Comparison of ENCODE assay signal across 12 cellular contexts in the genomic region with DNA sequence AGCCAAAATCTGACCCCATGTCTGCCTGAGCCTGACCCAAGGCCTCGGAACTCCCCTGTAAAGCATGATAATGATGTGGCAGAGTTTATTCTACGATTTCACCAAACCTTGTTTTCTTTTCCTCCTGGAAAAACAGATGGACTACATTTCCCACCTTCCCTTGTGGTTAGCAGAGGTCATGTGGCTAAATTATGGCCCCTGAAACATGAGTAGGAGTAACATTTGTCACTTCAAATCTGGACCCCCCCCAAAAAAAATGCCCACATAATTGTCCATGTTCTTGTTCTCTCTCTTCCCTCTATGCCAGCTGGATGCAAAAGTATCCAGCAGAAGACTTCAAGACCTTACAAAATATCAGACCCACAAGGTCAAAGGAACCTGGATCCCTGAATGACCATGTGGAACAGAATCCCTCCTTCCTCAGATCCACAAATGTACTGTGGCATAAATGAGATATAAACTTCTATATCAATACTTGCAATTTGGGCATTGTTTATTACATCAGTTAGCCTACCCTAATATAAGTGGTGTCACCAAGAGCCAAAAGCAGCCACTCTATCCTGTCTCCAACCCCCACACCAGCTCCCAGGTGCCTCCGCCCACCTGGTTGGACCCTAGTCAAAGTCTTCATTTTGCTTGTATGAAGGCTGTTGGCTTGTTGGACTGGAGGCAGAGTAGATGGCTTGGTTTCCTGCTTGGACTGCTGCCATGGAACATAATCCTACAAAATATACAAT. TPM values are rescaled to one million over a fixed set of nuclear protein-coding genes. Genes with fewer than 3 reads are reported as not detected.
DNase-seq lines count a peak whose midpoint lies in the region; ATAC-seq, FAIRE-seq and TF ChIP-seq lines count a peak whose summit lies in the region.
"Had no signal": no experiment of that assay in that cellular context is flagged by ENCODE, and none has a peak within 500 bp of the region (broad histone marks: within the 10 kb centered on the region; RNA-seq: fewer than 3 reads in every experiment).

No MANE protein-coding gene starts in this region.

- H3K9ac ChIP-seq in GM23248 (no peak overlapping the region), endothelial cell of umbilical vein (replicated peaks; ENCODE audit: extremely low read depth, insufficient read depth, low read length) (peak overlapping the region; percentile 78)

- no peaks in the 10 kb centered on the region for H3K9me2 ChIP-seq in GM23248 (ENCODE audit: insufficient read depth)

- H3K4me1 ChIP-seq in GM23248 (ENCODE audit: insufficient read depth) = peaks cover 10% of the 10 kb centered on the region
- H3K4me1 ChIP-seq in endothelial cell of umbilical vein (ENCODE audit: control insufficient read depth, extremely low read depth, insufficient read depth, low read length) = peaks cover 27% of the 10 kb centered on the region
- peaks cover 0 to 24% (median 14%) of the 10 kb centered on the region in 12 donors for H3K4me1 ChIP-seq in heart left ventricle

- dilution Hi-C loops in endothelial cell of umbilical vein (cut with MboI; ENCODE audit: extremely low pct_ligation_motif_present, low sequenced_read_pairs) = no loop called here

- no TSS peak for BruUV-seq in endothelial cell of umbilical vein (replicated peaks; lab: Mats Ljungman, UMichigan)

- ATAC-seq in GM21576 (IDR thresholded peaks at IDR 0.05; ENCODE audit: unreplicated experiment) (no peak), heart left ventricle (no peak)

- no peak for DNase-seq in GM23248
- DNase-seq in NCI-H2029 treated with DMSO at 0.1 percent for 48 hours (lab: John Stamatoyannopoulos, UW) = peak; percentile 68
- peak; percentile 23 for DNase-seq in endothelial cell of umbilical vein (ENCODE audit: low read depth, low spot score)
- no peak for DNase-seq in skeletal muscle cell (ENCODE audit: low read depth)
- DNase-seq in central memory CD4-positive, alpha-beta T cell = no peak
- DNase-seq in heart left ventricle = no peak
- DNase-seq: activated CD8-positive, alpha-beta memory T cell treated with anti-CD3 and anti-CD28 coated beads for 24 hours; SHP77 treated with DMSO at 0.1 percent for 48 hours; stimulated activated CD4-positive, alpha-beta T cell treated with anti-CD3 and anti-CD28 coated beads, Interleukin-2, amount 100 ng/mL, for 48 hours had no signal

- H3K4me2 ChIP-seq in GM23248 (ENCODE audit: unreplicated experiment) = no peak overlapping the region
- peak overlapping the region; percentile 86 for H3K4me2 ChIP-seq in endothelial cell of umbilical vein (ENCODE audit: insufficient read depth, low read length)

- H3K4me3 ChIP-seq in GM23248 = peak overlapping the region; percentile 87
- H3K4me3 ChIP-seq in endothelial cell of umbilical vein (replicated peaks in 1 of 3; ENCODE audit: insufficient read depth in 1 of 3, low read depth in 1 of 3, low read length in 3 of 3) = peak overlapping the region in 2 of 3 experiments; percentile 87 to 98
- peak overlapping the region; percentile 87 for H3K4me3 ChIP-seq in skeletal muscle cell (ENCODE audit: low read depth, low read length)
- H3K4me3 ChIP-seq in heart left ventricle = peak overlapping the region in 3 of 12 donors; percentile 73 to 78 (median 78)

- CTCF ChIA-PET in endothelial cell of umbilical vein (lab: Charles Lee) = interaction anchor here (1.9 kb wide), 1 partner anchor 23 kb away, joined by 5 read pairs; no protein-coding TSS in a partner anchor

- no peak for FAIRE-seq in endothelial cell of umbilical vein (lab: Jason Lieb, UNC)

- H3K79me2 ChIP-seq in GM23248 (ENCODE audit: insufficient read depth) (no peaks in the 10 kb centered on the region), endothelial cell of umbilical vein (ENCODE audit: control insufficient read depth, insufficient read depth, low read length) (peaks cover 11% of the 10 kb centered on the region)

- H4K20me1 ChIP-seq in GM23248 (ENCODE audit: insufficient read depth) = no peaks in the 10 kb centered on the region
- H4K20me1 ChIP-seq in endothelial cell of umbilical vein (replicated peaks; ENCODE audit: control insufficient read depth, extremely low read depth, insufficient read depth, low read length) = no peaks in the 10 kb centered on the region

- POLR2A ChIA-PET in endothelial cell of umbilical vein (lab: Charles Lee) = interaction anchor here (0.8 kb wide), 1 partner anchor 35 kb away, joined by 3 read pairs; no protein-coding TSS in a partner anchor

- in situ Hi-C loops in GM23248 (cut with MboI) = no loop called here

- H3K9me3 ChIP-seq in GM23248 (ENCODE audit: low read depth) (no peaks in the 10 kb centered on the region), endothelial cell of umbilical vein (replicated peaks; ENCODE audit: control insufficient read depth, insufficient read depth, low read length) (no peaks in the 10 kb centered on the region), heart left ventricle (no peaks in the 10 kb centered on the region)
- H3K9me3 ChIP-seq: gastroesophageal sphincter had no signal

- TF ChIP-seq POLR2A in endothelial cell of umbilical vein (IDR thresholded peaks at IDR 0.05; ENCODE audit: low read depth, low read length) (no peak), heart left ventricle (IDR thresholded peaks at IDR 0.05) (no peak)

- H3F3A ChIP-seq in GM23248 (ENCODE audit: insufficient read depth) = peaks cover 8% of the 10 kb centered on the region; the same call in 1 of the 2 replicates

- no peaks in the 10 kb centered on the region for H3K36me3 ChIP-seq in GM23248 (ENCODE audit: low read depth)
- no peaks in the 10 kb centered on the region for H3K36me3 ChIP-seq in endothelial cell of umbilical vein (ENCODE audit: control insufficient read depth in 2 of 2, extremely low read depth in 1 of 2, insufficient read depth in 2 of 2, low read length in 2 of 2)
- no peaks in the 10 kb centered on the region for H3K36me3 ChIP-seq in heart left ventricle
- H3K36me3 ChIP-seq: gastroesophageal sphincter had no signal

- H3K9me1 ChIP-seq in endothelial cell of umbilical vein (replicated peaks; ENCODE audit: control insufficient read depth, extremely low read depth, insufficient read depth, low read length) = no peaks in the 10 kb centered on the region

- H3K27ac ChIP-seq in GM23248 = no peak overlapping the region
- H3K27ac ChIP-seq in endothelial cell of umbilical vein (ENCODE audit: insufficient read depth, low read depth, low read length) = no peak overlapping the region
- no peak overlapping the region for H3K27ac ChIP-seq in heart left ventricle

- H3K27me3 ChIP-seq in GM23248 (replicated peaks; ENCODE audit: insufficient read depth) (no peaks in the 10 kb centered on the region), endothelial cell of umbilical vein (ENCODE audit: control insufficient read depth in 2 of 2, insufficient read depth in 2 of 2, low read length in 2 of 2) (no peaks in the 10 kb centered on the region), heart left ventricle (no peaks in the 10 kb centered on the region)
- H3K27me3 ChIP-seq: gastroesophageal sphincter had no signal

- no peak for TF ChIP-seq CTCF in endothelial cell of umbilical vein (IDR thresholded peaks at IDR 0.05; ENCODE audit: extremely low read depth in 1 of 2, insufficient read depth in 1 of 2, low read depth in 1 of 2, low read length in 2 of 2)
- no peak for TF ChIP-seq CTCF in heart left ventricle (IDR thresholded peaks at IDR 0.05)

- 76 to 78% methylated on average over 3 of the region's 3 CpGs for WGBS in GM23248 (ENCODE audit: low coverage in 1 of 2, low lambda C conversion rate in 2 of 2, missing lambda C conversion rate in 2 of 2), 2 experiments
- WGBS in heart left ventricle, 4 donors = 78 to 98% (median 81%) methylated on average over 3 of the region's 3 CpGs

- intact Hi-C loops in endothelial cell of umbilical vein (cut with micrococcal nuclease) = no loop called here
- intact Hi-C loops in heart left ventricle (cut with DNase I) = no loop called here

- H2AFZ ChIP-seq in GM23248 (peak overlapping the region; percentile 96; the same call in 1 of the 2 replicates), endothelial cell of umbilical vein (ENCODE audit: low read depth, low read length) (no peak overlapping the region)

RNA-seq across cellular contexts. Expression of a gene that starts 1.4 kb away (rescaled TPM):
- 0.32 TPM in 1 of 2 replicates, not detected in the other for total RNA-seq in GM23248 (2014; rRNA removed; shearing (Covaris generic))
- polyA plus RNA-seq in GM23248 (2016; fragmentation: Nextera tagmentation; extraction: Ambion mirVana) (4.0 and 4.5 TPM in 2 replicates), endothelial cell of umbilical vein (17.2 and 17.7 TPM in 2 replicates), heart left ventricle (1 to 10 TPM; 2.8 to 3.6 TPM)
- total RNA-seq in endothelial cell of umbilical vein (17.0 and 20.0 TPM in 2 replicates), heart left ventricle (1 to 10 TPM in 8 of 9 donors, under 1 TPM in 1; 0.64 to 6.6 (median 4.5) TPM)
- polyA plus RNA-seq in endothelial cell of umbilical vein (2011; cell fraction: cytosol; rRNA removed) = 14.0 and 14.3 TPM in 2 replicates
- polyA plus RNA-seq in endothelial cell of umbilical vein (2011; cell fraction: nucleus; rRNA removed) = 51.4 and 61.9 TPM in 2 replicates
- polyA plus RNA-seq in endothelial cell of umbilical vein (2012) = 22.2 and 23.0 TPM in 2 replicates
- 9.0 and 15.1 TPM in 2 replicates for polyA minus RNA-seq in endothelial cell of umbilical vein
- polyA minus RNA-seq in endothelial cell of umbilical vein (2011; cell fraction: cytosol; rRNA and poly(A)+ RNA removed) = not detected
- polyA minus RNA-seq in endothelial cell of umbilical vein (2011; cell fraction: nucleus; rRNA and poly(A)+ RNA removed) = 14.0 and 17.0 TPM in 2 replicates

RNA-seq across cellular contexts. Expression of a gene that starts 8.2 kb away (rescaled TPM):
- 13.8 and 14.8 TPM in 2 replicates for total RNA-seq in GM23248 (2014; rRNA removed; shearing (Covaris generic))
- polyA plus RNA-seq in GM23248 (2016; fragmentation: Nextera tagmentation; extraction: Ambion mirVana) (4.1 and 5.3 TPM in 2 replicates), endothelial cell of umbilical vein (13.6 and 14.8 TPM in 2 replicates), heart left ventricle (1 to 10 TPM; 9.2 to 9.3 TPM)
- total RNA-seq in endothelial cell of umbilical vein (22.0 and 24.1 TPM in 2 replicates), heart left ventricle (10 to 100 TPM in 5 of 9 donors, 1 to 10 TPM in 4; 6.9 to 15.3 (median 11.4) TPM)
- polyA plus RNA-seq in endothelial cell of umbilical vein (2011; cell fraction: cytosol; rRNA removed) = 14.9 and 17.1 TPM in 2 replicates
- polyA plus RNA-seq in endothelial cell of umbilical vein (2011; cell fraction: nucleus; rRNA removed) = 10.2 and 11.0 TPM in 2 replicates
- 14.6 and 16.2 TPM in 2 replicates for polyA plus RNA-seq in endothelial cell of umbilical vein (2012)
- polyA minus RNA-seq in endothelial cell of umbilical vein = 16.2 and 21.5 TPM in 2 replicates
- 7.0 TPM for polyA minus RNA-seq in endothelial cell of umbilical vein (2011; cell fraction: cytosol; rRNA and poly(A)+ RNA removed)
- 6.9 and 8.0 TPM in 2 replicates for polyA minus RNA-seq in endothelial cell of umbilical vein (2011; cell fraction: nucleus; rRNA and poly(A)+ RNA removed)

RNA-seq across cellular contexts. Expression of a gene that starts 31.6 kb away (rescaled TPM):
- total RNA-seq in GM23248 (2014; rRNA removed; shearing (Covaris generic)) = not detected in 2 replicates
- polyA plus RNA-seq in GM23248 (2016; fragmentation: Nextera tagmentation; extraction: Ambion mirVana) (not detected in 2 replicates), endothelial cell of umbilical vein (not detected in 2 replicates), heart left ventricle (not detected)
- total RNA-seq in endothelial cell of umbilical vein (not detected in 2 replicates), heart left ventricle (under 1 TPM in 2 of 9 donors, not detected in 7; 0.35 to 0.59 TPM)
- not detected in 2 replicates for polyA plus RNA-seq in endothelial cell of umbilical vein (2011; cell fraction: cytosol; rRNA removed)
- not detected in 2 replicates for polyA plus RNA-seq in endothelial cell of umbilical vein (2011; cell fraction: nucleus; rRNA removed)
- polyA plus RNA-seq in endothelial cell of umbilical vein (2012) = not detected in 2 replicates
- not detected in 2 replicates for polyA minus RNA-seq in endothelial cell of umbilical vein
- polyA minus RNA-seq in endothelial cell of umbilical vein (2011; cell fraction: cytosol; rRNA and poly(A)+ RNA removed) = not detected
- polyA minus RNA-seq in endothelial cell of umbilical vein (2011; cell fraction: nucleus; rRNA and poly(A)+ RNA removed) = not detected in 2 replicates
- total RNA-seq: gastroesophageal sphincter, temporal lobe had no signal

RNA-seq across cellular contexts. Expression of a gene that starts 36.2 kb away (rescaled TPM):
- 7.5 and 7.7 TPM in 2 replicates for total RNA-seq in GM23248 (2014; rRNA removed; shearing (Covaris generic))
- 2.0 and 2.1 TPM in 2 replicates for polyA plus RNA-seq in GM23248 (2016; fragmentation: Nextera tagmentation; extraction: Ambion mirVana)
- 32.2 and 37.7 TPM in 2 replicates for total RNA-seq in endothelial cell of umbilical vein
- 5.7 and 6.2 TPM in 2 replicates for polyA plus RNA-seq in endothelial cell of umbilical vein
- 5.4 and 6.7 TPM in 2 replicates for polyA plus RNA-seq in endothelial cell of umbilical vein (2011; cell fraction: cytosol; rRNA removed)
- 8.9 and 9.2 TPM in 2 replicates for polyA plus RNA-seq in endothelial cell of umbilical vein (2011; cell fraction: nucleus; rRNA removed)
- 16.2 and 21.0 TPM in 2 replicates for polyA plus RNA-seq in endothelial cell of umbilical vein (2012)
- 2.9 and 5.5 TPM in 2 replicates for polyA minus RNA-seq in endothelial cell of umbilical vein
- 3.1 TPM for polyA minus RNA-seq in endothelial cell of umbilical vein (2011; cell fraction: cytosol; rRNA and poly(A)+ RNA removed)
- 2.2 and 3.9 TPM in 2 replicates for polyA minus RNA-seq in endothelial cell of umbilical vein (2011; cell fraction: nucleus; rRNA and poly(A)+ RNA removed)
- total RNA-seq in heart left ventricle = 10 to 100 TPM in 7 of 9 donors, 1 to 10 TPM in 2; 6.9 to 19.9 (median 11.5) TPM
- 1 to 10 TPM; 5.4 to 7.2 TPM for polyA plus RNA-seq in heart left ventricle

RNA-seq across cellular contexts. Expression of a gene that starts 57.8 kb away (rescaled TPM):
- 58.8 and 76.8 TPM in 2 replicates for total RNA-seq in GM23248 (2014; rRNA removed; shearing (Covaris generic))
- polyA plus RNA-seq in GM23248 (2016; fragmentation: Nextera tagmentation; extraction: Ambion mirVana) (76.7 and 78.2 TPM in 2 replicates), endothelial cell of umbilical vein (64.1 and 79.1 TPM in 2 replicates), heart left ventricle (10 to 100 TPM; 32.4 to 33.2 TPM)
- total RNA-seq in endothelial cell of umbilical vein (36.7 and 36.9 TPM in 2 replicates), heart left ventricle (10 to 100 TPM; 13.8 to 49.5 (median 23.4) TPM)
- polyA plus RNA-seq in endothelial cell of umbilical vein (2011; cell fraction: cytosol; rRNA removed) = 47.5 and 70.4 TPM in 2 replicates
- polyA plus RNA-seq in endothelial cell of umbilical vein (2011; cell fraction: nucleus; rRNA removed) = 26.9 and 27.6 TPM in 2 replicates
- polyA plus RNA-seq in endothelial cell of umbilical vein (2012) = 36.2 and 43.8 TPM in 2 replicates
- 26.9 and 28.1 TPM in 2 replicates for polyA minus RNA-seq in endothelial cell of umbilical vein
- 4.9 TPM for polyA minus RNA-seq in endothelial cell of umbilical vein (2011; cell fraction: cytosol; rRNA and poly(A)+ RNA removed)
- polyA minus RNA-seq in endothelial cell of umbilical vein (2011; cell fraction: nucleus; rRNA and poly(A)+ RNA removed) = 5.1 and 6.7 TPM in 2 replicates

Comparison
In these comparisons a context has a peak if more than half of its experiments do, and no peak if none do; other contexts are left out.
1. DNase-seq: peak in NCI-H2029 treated with DMSO at 0.1 percent for 48 hours (single experiment) and endothelial cell of umbilical vein (single experiment); none in GM23248 (single experiment), skeletal muscle cell (single experiment), central memory CD4-positive, alpha-beta T cell (single experiment) and heart left ventricle (0 of 5).